17 cellular contexts compared by ENCODE assay signal in genomic region chr2:143939976-143940375, GRCh38.
A peak's percentile ranks its signal among the peaks of the same experiment; 100 is the strongest.
DNase-seq lines count a peak whose midpoint lies in the region; ATAC-seq and TF ChIP-seq lines count a peak whose summit lies in the region.
"Had no signal": no experiment of that assay in that cellular context is flagged by ENCODE, and none has a peak within 500 bp of the region (broad histone marks: within the 10 kb centered on the region; RNA-seq: fewer than 3 reads in every experiment).

No MANE protein-coding gene starts in this region.

- H4K20me1 ChIP-seq in SK-N-SH (ENCODE audit: insufficient read depth): no peaks in the 10 kb centered on the region

- peaks cover 2% of the 10 kb centered on the region for H3K36me3 Mint-ChIP-seq in activated CD8-positive, alpha-beta T cell treated with anti-CD3 and anti-CD28 coated beads for 36 hours (ENCODE audit: low read depth)

- peaks cover 16% of the 10 kb centered on the region for H3K4me1 Mint-ChIP-seq in activated CD8-positive, alpha-beta T cell treated with anti-CD3 and anti-CD28 coated beads for 36 hours (ENCODE audit: low read depth)

- no peaks in the 10 kb centered on the region for H3K27me3 ChIP-seq in SK-N-SH (ENCODE audit: insufficient read depth)

- no peak overlapping the region for H3K4me3 ChIP-seq in SK-N-SH (ENCODE audit: low read depth in 2 of 2, low read length in 1 of 2)
- no peak overlapping the region for H3K4me3 ChIP-seq in fibroblast of pulmonary artery (replicated peaks; ENCODE audit: low read depth, low read length)
- H3K4me3 ChIP-seq in skeletal muscle cell (ENCODE audit: low read depth, low read length): no peak overlapping the region
- H3K4me3 ChIP-seq: K562 had no signal

- no peaks in the 10 kb centered on the region for H3K9me3 ChIP-seq in SK-N-SH

- DNase-seq in AG08395 (ENCODE audit: low spot score) (peak; percentile 37), SK-N-SH (no peak), fibroblast of pulmonary artery (ENCODE audit: low read depth) (peak; percentile 55), skeletal muscle cell (ENCODE audit: low read depth) (peak; percentile 31), hippocampal formation (lab: John Stamatoyannopoulos, UW) (no peak), posterior cingulate gyrus (no peak)
- no peak for DNase-seq in activated CD8-positive, alpha-beta T cell treated with anti-CD3 and anti-CD28 coated beads for 36 hours
- DNase-seq: activated CD4-positive, alpha-beta memory T cell treated with anti-CD3 and anti-CD28 coated beads, Interleukin-2, amount 10 ng/mL, durations not matched to agents 7 days and 5 days; activated gamma-delta T cell treated with Interleukin-2 at 50 U/mL for 16 hours; central memory CD4-positive, alpha-beta T cell; foreskin keratinocyte; naive B cell; NCI-H1436 treated with DMSO at 0.1 percent for 48 hours had no signal

- TF ChIP-seq RAD21 in SK-N-SH (IDR thresholded peaks at IDR 0.05; ENCODE audit: low read length): no peak

- intact Hi-C loops in activated CD8-positive, alpha-beta T cell treated with anti-CD3 and anti-CD28 coated beads for 36 hours (cut with micrococcal nuclease): no loop called here
- intact Hi-C loops in posterior cingulate gyrus (cut with DNase I): loop anchor here (10.0 kb wide), 3 partner anchors 395 to 1105 kb away; a partner anchor contains a TSS

- CTCF ChIA-PET in SK-N-SH (lab: Yijun Ruan, JAX): interaction anchor here (1.1 to 1.5 kb wide), 4 partner anchors 10 to 405 kb away, joined by 3 to 5 read pairs (median 3); no protein-coding TSS in a partner anchor
- CTCF ChIA-PET in activated CD8-positive, alpha-beta T cell treated with anti-CD3 and anti-CD28 coated beads for 36 hours (lab: Charles Lee): interaction anchor here (0.9 to 1.2 kb wide), 2 partner anchors 17 kb away, joined by 3 to 4 read pairs; no protein-coding TSS in a partner anchor

- no peak for ATAC-seq in GM21515 (IDR thresholded peaks at IDR 0.05; ENCODE audit: unreplicated experiment)
- no peak for ATAC-seq in activated CD8-positive, alpha-beta T cell treated with anti-CD3 and anti-CD28 coated beads for 36 hours
- ATAC-seq: foreskin keratinocyte, K562, sciatic nerve had no signal

- H2AFZ ChIP-seq in SK-N-SH (ENCODE audit: low read depth): no peak overlapping the region

- no peaks in the 10 kb centered on the region for H3K79me2 ChIP-seq in SK-N-SH (ENCODE audit: insufficient read depth)

- no peaks in the 10 kb centered on the region for H3K9me2 ChIP-seq in SK-N-SH

- POLR2A ChIA-PET in SK-N-SH (lab: Yijun Ruan, JAX): no interaction called here
- POLR2A ChIA-PET in activated CD8-positive, alpha-beta T cell treated with anti-CD3 and anti-CD28 coated beads for 36 hours (lab: Charles Lee): no interaction called here

- TF ChIP-seq EP300 in SK-N-SH (IDR thresholded peaks at IDR 0.05; ENCODE audit: borderline replicate concordance in 1 of 2, low read depth in 1 of 2, low read length in 1 of 2): no peak

- WGBS in SK-N-SH (ENCODE audit: low lambda C conversion rate): 70% methylated on average over 5 of the region's 5 CpGs

- H3K27ac ChIP-seq in SK-N-SH (ENCODE audit: low read depth in 2 of 2, low read length in 1 of 2): no peak overlapping the region; a peak in 1 of 4 replicates
- H3K27ac ChIP-seq: foreskin keratinocyte, RWPE1 had no signal

- H3K4me1 ChIP-seq in SK-N-SH (ENCODE audit: control insufficient read depth in 1 of 2, insufficient read depth in 2 of 2, low read depth in 1 of 2, low read length in 1 of 2): peaks cover 12 to 17% of the 10 kb centered on the region in 2 experiments; a peak in 3 of 4 replicates
- H3K4me1 ChIP-seq: foreskin keratinocyte had no signal

- H3K27me3 Mint-ChIP-seq in activated CD8-positive, alpha-beta T cell treated with anti-CD3 and anti-CD28 coated beads for 36 hours: peaks cover 27% of the 10 kb centered on the region

- TF ChIP-seq CTCF in SK-N-SH (IDR thresholded peaks at IDR 0.05) (no peak), fibroblast of pulmonary artery (IDR thresholded peaks at IDR 0.05; ENCODE audit: low read length, missing control alignments) (no peak)
- TF ChIP-seq CTCF in activated CD8-positive, alpha-beta T cell treated with anti-CD3 and anti-CD28 coated beads for 36 hours (IDR thresholded peaks at IDR 0.05): no peak

- no peak overlapping the region for H3K4me3 Mint-ChIP-seq in activated CD8-positive, alpha-beta T cell treated with anti-CD3 and anti-CD28 coated beads for 36 hours
- H3K4me3 Mint-ChIP-seq: activated CD4-positive, alpha-beta memory T cell treated with anti-CD3 and anti-CD28 coated beads, Interleukin-2, amount 10 ng/mL, durations not matched to agents 7 days and 5 days; naive B cell had no signal

- no peaks in the 10 kb centered on the region for H3F3A ChIP-seq in SK-N-SH (replicated peaks; ENCODE audit: insufficient read depth)

- no peak overlapping the region for H3K9ac ChIP-seq in SK-N-SH

- H3K4me2 ChIP-seq in SK-N-SH: no peak overlapping the region

- no peak overlapping the region for H3K27ac Mint-ChIP-seq in activated CD8-positive, alpha-beta T cell treated with anti-CD3 and anti-CD28 coated beads for 36 hours
- H3K27ac Mint-ChIP-seq: activated CD4-positive, alpha-beta memory T cell treated with anti-CD3 and anti-CD28 coated beads, Interleukin-2, amount 10 ng/mL, durations not matched to agents 7 days and 5 days; naive B cell had no signal

- H3K36me3 ChIP-seq in SK-N-SH (replicated peaks in 1 of 2; ENCODE audit: control insufficient read depth in 1 of 2, insufficient read depth in 2 of 2, low read length in 1 of 2): no peaks in the 10 kb centered on the region

- H3K9me3 Mint-ChIP-seq in activated CD8-positive, alpha-beta T cell treated with anti-CD3 and anti-CD28 coated beads for 36 hours: no peaks in the 10 kb centered on the region
- H3K9me3 Mint-ChIP-seq: activated CD4-positive, alpha-beta memory T cell treated with anti-CD3 and anti-CD28 coated beads, Interleukin-2, amount 10 ng/mL, durations not matched to agents 7 days and 5 days; naive B cell had no signal

TF ChIP-seq in SK-N-SH, 30 proteins besides CTCF, POLR2A, EP300 and RAD21:
- TF ChIP-seq NFIC (IDR thresholded peaks at IDR 0.05; ENCODE audit: borderline replicate concordance) (peak; percentile 58), GABPA (IDR thresholded peaks at IDR 0.05; ENCODE audit: low read depth) (no peak)

Comparison
In these comparisons a context has a peak if more than half of its experiments do, and no peak if none do; other contexts are left out.
1. DNase-seq: peak in AG08395 (single experiment), fibroblast of pulmonary artery (single experiment) and skeletal muscle cell (single experiment); none in SK-N-SH (single experiment), hippocampal formation (0 of 2), activated CD8-positive, alpha-beta T cell treated with anti-CD3 and anti-CD28 coated beads for 36 hours (single experiment) and posterior cingulate gyrus (0 of 10).